ENCODE assay signal across 8 cellular contexts in genomic region chr2:42828487-42829416, GRCh38. TPM values are rescaled to one million over a fixed set of nuclear protein-coding genes. Genes with fewer than 3 reads are reported as not detected.
DNase-seq lines count a peak whose midpoint lies in the region; ATAC-seq, FAIRE-seq and TF ChIP-seq lines count a peak whose summit lies in the region.

No MANE protein-coding gene starts in this region.

- POLR2A ChIA-PET in A549 (lab: Yijun Ruan, JAX): interaction anchor here (1.3 to 2.0 kb wide), 2 partner anchors 18 to 767 kb away, joined by 3 to 6 read pairs; partner anchors contain the start of gene THADA

- peak overlapping the region; percentile 89; the same call in 2 of the 3 replicates for H3K4me2 ChIP-seq in A549

- no peak for TF ChIP-seq EP300 in A549 (IDR thresholded peaks at IDR 0.05)

- peak overlapping the region; percentile 9 to 57; a peak in 5 of 6 replicates for H3K27ac ChIP-seq in A549

- FAIRE-seq in A549 (lab: Jason Lieb, UNC) (no peak), GM18507 (lab: Jason Lieb, UNC) (peak; percentile 53)

- TF ChIP-seq POLR2A in A549 (IDR thresholded peaks at IDR 0.05; ENCODE audit: low read length): no peak

- TF ChIP-seq RAD21 in A549 (conservative IDR thresholded peaks at IDR 0.05 in 1 of 2, IDR thresholded peaks at IDR 0.05 in 1 of 2): peak; percentile 87 to 93

- H3K4me1 ChIP-seq in A549: peaks cover 15% of the 10 kb centered on the region

- DNase-seq in A549 (ENCODE audit: low read depth in 1 of 2, low spot score in 1 of 2): peak; percentile 80 to 96
- peak; percentile 69 for DNase-seq in GM18507 (ENCODE audit: extremely low spot score, insufficient read length, low read depth)
- DNase-seq in NCI-H345 treated with DMSO at 0.1 percent for 48 hours (lab: John Stamatoyannopoulos, UW; ENCODE audit: unreplicated experiment): peak; percentile 37
- DNase-seq in activated CD4-positive, CD25-positive, alpha-beta regulatory T cell treated with anti-CD3 and anti-CD28 coated beads, Interleukin-2, amount 50 U/mL, for 72 hours: peak; percentile 68
- DNase-seq in cerebellar cortex (ENCODE audit: low spot score): peak; percentile 87
- DNase-seq in left lobe of liver (ENCODE audit: low spot score): peak; percentile 74
- DNase-seq in stimulated activated CD4-positive, alpha-beta T cell treated with anti-CD3 and anti-CD28 coated beads, Interleukin-4, amount 100 ng/mL, for 24 hours: peak; percentile 68

- TF ChIP-seq CTCF in A549 (IDR thresholded peaks at IDR 0.05): peak; percentile 93

- ATAC-seq in A549: peak; percentile 89 to 96
- ATAC-seq in HG03066 (IDR thresholded peaks at IDR 0.05; ENCODE audit: low read depth, unreplicated experiment): peak; percentile 79
- peak; percentile 87 for ATAC-seq in left lobe of liver

- 20% methylated on average over 12 of the region's 12 CpGs for WGBS in A549 (ENCODE audit: missing lambda C conversion rate)

- CTCF ChIA-PET in A549 (lab: Yijun Ruan, JAX): interaction anchor here (0.5 to 9.2 kb wide), 103 partner anchors 7 to 785 kb away, joined by 3 to 88 read pairs (median 4); partner anchors contain the start of gene ZFP36L2

- no peaks in the 10 kb centered on the region for H3K9me3 ChIP-seq in A549

- no peak overlapping the region for H3K4me3 ChIP-seq in A549

TF ChIP-seq in A549, 52 proteins besides CTCF, POLR2A, EP300 and RAD21:
- TF ChIP-seq SMC3 (IDR thresholded peaks at IDR 0.05): peak; percentile 78
- no peak for TF ChIP-seq CHD4 (IDR thresholded peaks at IDR 0.05; ENCODE audit: borderline replicate concordance)
- no peak for TF ChIP-seq CBX2 (IDR thresholded peaks at IDR 0.05; ENCODE audit: borderline replicate concordance, low read depth)
- TF ChIP-seq ELK1 (IDR thresholded peaks at IDR 0.05; ENCODE audit: low read depth, low read length): no peak
- TF ChIP-seq PBX3 (IDR thresholded peaks at IDR 0.05): no peak
- no peak for TF ChIP-seq EHMT2 (IDR thresholded peaks at IDR 0.05; ENCODE audit: low read depth)
- TF ChIP-seq KDM5A (IDR thresholded peaks at IDR 0.05): no peak
- no peak for TF ChIP-seq MAFK (IDR thresholded peaks at IDR 0.05; ENCODE audit: partially characterized antibody)
- no peak for TF ChIP-seq RARB (CRISPR knock-in tag; IDR thresholded peaks at IDR 0.05)
- no peak for TF ChIP-seq NR3C1 (IDR thresholded peaks at IDR 0.05)
- no peak for TF ChIP-seq HOXA7 (CRISPR knock-in tag; IDR thresholded peaks at IDR 0.05)
- no peak for TF ChIP-seq NFE2L2 (conservative IDR thresholded peaks at IDR 0.05; ENCODE audit: low read length)
- 0 out of 2 replicates have a peak, but pooled peaks have one; percentile 22 for TF ChIP-seq BHLHE40 (IDR thresholded peaks at IDR 0.05; ENCODE audit: low read depth, low read length)
- TF ChIP-seq EHF (CRISPR knock-in tag; IDR thresholded peaks at IDR 0.05): no peak
- no peak for TF ChIP-seq ATOH8 (CRISPR knock-in tag; IDR thresholded peaks at IDR 0.05; ENCODE audit: low read depth)
- TF ChIP-seq MAX (IDR thresholded peaks at IDR 0.05): peak; percentile 55; the same call in 1 of the 2 replicates
- no peak for TF ChIP-seq TFCP2L1 (CRISPR knock-in tag; IDR thresholded peaks at IDR 0.05)
- no peak for TF ChIP-seq POLR2AphosphoS2 (conservative IDR thresholded peaks at IDR 0.05; ENCODE audit: low read length)
- no peak for TF ChIP-seq KDM1A (IDR thresholded peaks at IDR 0.05; ENCODE audit: low read depth)
- TF ChIP-seq ESRRA (IDR thresholded peaks at IDR 0.05; ENCODE audit: borderline replicate concordance, low read length): no peak
- TF ChIP-seq HES2 (IDR thresholded peaks at IDR 0.05): no peak
- TF ChIP-seq JUN (IDR thresholded peaks at IDR 0.05): no peak

RNA-seq across cellular contexts. Expression of gene HAAO, which starts 36.4 kb away (rescaled TPM):
- not detected in 2 replicates for polyA plus RNA-seq in A549 (2011; rRNA removed)
- polyA plus RNA-seq in A549 (2012; cell fraction: cytosol; rRNA removed): 0.03 TPM in 1 of 2 replicates, not detected in the other
- 0.12 TPM in 1 of 2 replicates, not detected in the other for polyA plus RNA-seq in A549 (2012; cell fraction: nucleus; rRNA removed)
- polyA plus RNA-seq in A549 (2017; fragmentation: RNase III; extraction: RNeasy Plus Mini Kit Qiagen cat#74134 plus additional on column Dnase treatment): not detected in 3 replicates
- polyA minus RNA-seq in A549 (2011; rRNA and poly(A)+ RNA removed): 0.29 TPM in 1 of 2 replicates, not detected in the other
- 188 TPM for total RNA-seq in left lobe of liver

Comparison
In these comparisons a context has a peak if more than half of its experiments do, and no peak if none do; other contexts are left out.
1. DNase-seq: peak in every context shown above with its lines; median percentile 88 in A549; 87 in cerebellar cortex; 74 in left lobe of liver; 69 in GM18507; 68 in activated CD4-positive, CD25-positive, alpha-beta regulatory T cell treated with anti-CD3 and anti-CD28 coated beads, Interleukin-2, amount 50 U/mL, for 72 hours; 68 in stimulated activated CD4-positive, alpha-beta T cell treated with anti-CD3 and anti-CD28 coated beads, Interleukin-4, amount 100 ng/mL, for 24 hours; 37 in NCI-H345 treated with DMSO at 0.1 percent for 48 hours.